28 cellular contexts compared by ENCODE assay signal in genomic region chr2:65355190-65355831, GRCh38.
DNase-seq lines count a peak whose midpoint lies in the region; ATAC-seq, FAIRE-seq and TF ChIP-seq lines count a peak whose summit lies in the region.
"Had no signal": no experiment of that assay in that cellular context is flagged by ENCODE, and none has a peak within 500 bp of the region (broad histone marks: within the 10 kb centered on the region; RNA-seq: fewer than 3 reads in every experiment).

No MANE protein-coding gene starts in this region.

- peak; percentile 16 for DNase-seq in ACHN
- DNase-seq in IMR-90, result peak; percentile 59
- DNase-seq in astrocyte (ENCODE audit: low read depth), result peak; percentile 36
- no peak for DNase-seq in left colon
- no peak for DNase-seq in GM13977 (ENCODE audit: low spot score)
- DNase-seq in thyroid gland, result no peak
- DNase-seq in right atrium auricular region (ENCODE audit: low spot score), result no peak
- DNase-seq: activated CD4-positive, CD25-positive, alpha-beta regulatory T cell; activated CD8-positive, alpha-beta T cell treated with anti-CD3 and anti-CD28 coated beads, Interleukin-2, amount 10 ng/mL, durations not matched to agents 7 days and 5 days; activated T-cell treated with anti-CD3 and anti-CD28 coated beads, Interleukin-2, amount 50 U/mL, for 48 hours; C1 segment of cervical spinal cord; GDM1; H9; Karpas-422; naive thymus-derived CD8-positive, alpha-beta T cell; NCI-H1105 treated with DMSO at 0.1 percent for 48 hours; NCI-H2107; NCI-H524 treated with DMSO at 0.1 percent for 48 hours; pancreas; SJCRH30 had no signal

- no peak overlapping the region for H3K9ac ChIP-seq in IMR-90 (ENCODE audit: low read depth, low read length)
- no peak overlapping the region for H3K9ac ChIP-seq in astrocyte (ENCODE audit: low read length)

- H3K9me3 ChIP-seq in IMR-90 (ENCODE audit: control insufficient read depth, insufficient read depth, low read length) (no peaks in the 10 kb centered on the region), astrocyte (ENCODE audit: insufficient read depth, low read depth, low read length) (no peaks in the 10 kb centered on the region), thyroid gland (no peaks in the 10 kb centered on the region), right atrium auricular region (no peaks in the 10 kb centered on the region)
- H3K9me3 ChIP-seq: pancreas, SJCRH30, upper lobe of left lung had no signal

- peaks cover 79% of the 10 kb centered on the region for H3K4me1 Mint-ChIP-seq in astrocyte (ENCODE audit: low read depth, unreplicated experiment)

- TF ChIP-seq RAD21 in IMR-90 (IDR thresholded peaks at IDR 0.05; ENCODE audit: low read length), result no peak

- H3K9me1 ChIP-seq in IMR-90 (ENCODE audit: insufficient read depth, low read length), result peaks cover 29% of the 10 kb centered on the region

- H4K5ac ChIP-seq in IMR-90 (ENCODE audit: low read depth, low read length), result no peak overlapping the region

- no peak overlapping the region for H2BK120ac ChIP-seq in IMR-90 (ENCODE audit: low read depth, low read length)

- no peak for FAIRE-seq in astrocyte (lab: Jason Lieb, UNC)
- FAIRE-seq: colon, D721Med, endometrium, islet of Langerhans, pancreas had no signal

- no peak overlapping the region for H2AFZ ChIP-seq in IMR-90 (replicated peaks; ENCODE audit: low read length, poor library complexity)
- H2AFZ ChIP-seq in astrocyte (ENCODE audit: low read depth, low read length), result no peak overlapping the region

- TF ChIP-seq POLR2A in IMR-90 (IDR thresholded peaks at IDR 0.05; ENCODE audit: low read depth, low read length), result no peak
- no peak for TF ChIP-seq POLR2A in thyroid gland (IDR thresholded peaks at IDR 0.05)

- H3K56ac ChIP-seq in IMR-90 (ENCODE audit: extremely low read depth, insufficient read depth, low read length), result no peak overlapping the region

- no peak overlapping the region; the same call in 1 of the 2 replicates for H3K23ac ChIP-seq in IMR-90 (ENCODE audit: low read depth, low read length)

- H3K4me2 ChIP-seq in IMR-90 (ENCODE audit: low read depth, low read length) (no peak overlapping the region), astrocyte (ENCODE audit: low read length) (no peak overlapping the region)

- H3K79me2 ChIP-seq in astrocyte (ENCODE audit: insufficient read depth, low read length), result peaks cover 91% of the 10 kb centered on the region

- no peak overlapping the region for H2BK20ac ChIP-seq in IMR-90 (ENCODE audit: low read depth, low read length)

- no peak overlapping the region for H3K18ac ChIP-seq in IMR-90 (ENCODE audit: low read depth, low read length)

- TF ChIP-seq CTCF in IMR-90 (conservative IDR thresholded peaks at IDR 0.05; ENCODE audit: low read depth, low read length), result no peak
- TF ChIP-seq CTCF in astrocyte (IDR thresholded peaks at IDR 0.05; ENCODE audit: insufficient read depth, low read depth, low read length), result no peak
- no peak for TF ChIP-seq CTCF in GM13977 (IDR thresholded peaks at IDR 0.05; ENCODE audit: extremely low read depth, insufficient read depth, missing control alignments)
- TF ChIP-seq CTCF in thyroid gland (IDR thresholded peaks at IDR 0.05), result no peak
- no peak for TF ChIP-seq CTCF in right atrium auricular region (IDR thresholded peaks at IDR 0.05)

- H3K27ac ChIP-seq in IMR-90 (ENCODE audit: insufficient read depth, low read length) (no peak overlapping the region), astrocyte (ENCODE audit: low read depth, low read length) (no peak overlapping the region), thyroid gland (no peak overlapping the region), right atrium auricular region (no peak overlapping the region)
- H3K27ac ChIP-seq: pancreas, SJCRH30, upper lobe of left lung had no signal

- H3K27me3 ChIP-seq in IMR-90 (ENCODE audit: control insufficient read depth, insufficient read depth, low read length) (no peaks in the 10 kb centered on the region), astrocyte (ENCODE audit: insufficient read depth, low read length) (no peaks in the 10 kb centered on the region), thyroid gland (no peaks in the 10 kb centered on the region), right atrium auricular region (no peaks in the 10 kb centered on the region)
- H3K27me3 ChIP-seq: pancreas, SJCRH30, upper lobe of left lung had no signal

- no peak overlapping the region for H4K8ac ChIP-seq in IMR-90 (ENCODE audit: low read depth in 2 of 2, low read length in 2 of 2)

- ATAC-seq in IMR-90 (ENCODE audit: low read depth) (no peak), left colon (peak; percentile 73), GM18870 (IDR thresholded peaks at IDR 0.05; ENCODE audit: unreplicated experiment) (no peak)
- ATAC-seq: activated CD8-positive, alpha-beta T cell treated with anti-CD3 and anti-CD28 coated beads, Interleukin-2, amount 10 ng/mL, durations not matched to agents 7 days and 5 days; naive thymus-derived CD8-positive, alpha-beta T cell; pancreas had no signal

- H4K20me1 ChIP-seq in IMR-90 (ENCODE audit: insufficient read depth, low read length), result peaks cover 65% of the 10 kb centered on the region
- H4K20me1 ChIP-seq in astrocyte (ENCODE audit: insufficient read depth, low read length), result peaks cover 49% of the 10 kb centered on the region

- H2AK5ac ChIP-seq in IMR-90 (ENCODE audit: low read depth, low read length), result no peak overlapping the region

- no peak overlapping the region for H2BK15ac ChIP-seq in IMR-90 (ENCODE audit: low read depth, low read length)

- dilution Hi-C loops in IMR-90 (cut with HindIII; ENCODE audit: low sequenced_read_pairs, unreplicated experiment), result no loop called here

- H2BK5ac ChIP-seq in IMR-90 (ENCODE audit: low read depth, low read length, poor library complexity, severe bottlenecking), result no peak overlapping the region

- H3K9me3 Mint-ChIP-seq in astrocyte (ENCODE audit: unreplicated experiment), result no peaks in the 10 kb centered on the region
- H3K9me3 Mint-ChIP-seq: activated naive CD4-positive, alpha-beta T cell treated with anti-CD3 and anti-CD28 coated beads, Interleukin-2, amount 50 U/mL, for 24 hours; H9; naive thymus-derived CD8-positive, alpha-beta T cell; stimulated activated naive CD8-positive, alpha-beta T cell treated with anti-CD3 and anti-CD28 coated beads, Interleukin-15, Interleukin-2, amounts not matched to agents 100 ng/mL and 50 ng/mL, for 24 hours had no signal

- intact Hi-C loops in IMR-90 (cut with micrococcal nuclease), result loop anchor here (5.0 kb wide), 1 partner anchor 33 kb away; no protein-coding TSS in a partner anchor
- intact Hi-C loops in left colon (cut with DNase I, micrococcal nuclease), result no loop called here
- intact Hi-C loops in thyroid gland (cut with DNase I), result no loop called here

- H3K4me3 ChIP-seq in IMR-90 (ENCODE audit: insufficient read depth, low read depth, low read length), result no peak overlapping the region
- no peak overlapping the region for H3K4me3 ChIP-seq in astrocyte (ENCODE audit: insufficient read depth, low read depth, low read length)
- H3K4me3 ChIP-seq in thyroid gland (replicated peaks in 1 of 3), result no peak overlapping the region
- no peak overlapping the region for H3K4me3 ChIP-seq in right atrium auricular region
- H3K4me3 ChIP-seq: pancreas, SJCRH30, upper lobe of left lung had no signal

- in situ Hi-C loops in ACHN (cut with HindIII; ENCODE audit: low pct_ligation_motif_present, low pct_unique_long_range_greater_than_20kb, low sequenced_read_pairs) (no loop called here), IMR-90 (cut with MboI; ENCODE audit: low sequenced_read_pairs) (no loop called here), GM13977 (cut with MboI; ENCODE audit: low pct_unique_long_range_greater_than_20kb, low sequenced_read_pairs, unreplicated experiment) (no loop called here)

- no TSS peak for BruUV-seq in IMR-90 (replicated peaks; lab: Mats Ljungman, UMichigan)

- H3K27ac Mint-ChIP-seq in astrocyte (ENCODE audit: unreplicated experiment), result no peak overlapping the region
- H3K27ac Mint-ChIP-seq: activated CD8-positive, alpha-beta T cell treated with anti-CD3 and anti-CD28 coated beads, Interleukin-2, amount 10 ng/mL, durations not matched to agents 7 days and 5 days; activated naive CD4-positive, alpha-beta T cell treated with anti-CD3 and anti-CD28 coated beads, Interleukin-2, amount 50 U/mL, for 24 hours; H9; naive thymus-derived CD8-positive, alpha-beta T cell; stimulated activated naive CD8-positive, alpha-beta T cell treated with anti-CD3 and anti-CD28 coated beads, Interleukin-15, Interleukin-2, amounts not matched to agents 100 ng/mL and 50 ng/mL, for 24 hours had no signal

- H3K4me3 Mint-ChIP-seq in astrocyte (ENCODE audit: unreplicated experiment), result peak overlapping the region; percentile 40
- H3K4me3 Mint-ChIP-seq: activated CD8-positive, alpha-beta T cell treated with anti-CD3 and anti-CD28 coated beads, Interleukin-2, amount 10 ng/mL, durations not matched to agents 7 days and 5 days; activated naive CD4-positive, alpha-beta T cell treated with anti-CD3 and anti-CD28 coated beads, Interleukin-2, amount 50 U/mL, for 24 hours; H9; naive thymus-derived CD8-positive, alpha-beta T cell; stimulated activated naive CD8-positive, alpha-beta T cell treated with anti-CD3 and anti-CD28 coated beads, Interleukin-15, Interleukin-2, amounts not matched to agents 100 ng/mL and 50 ng/mL, for 24 hours had no signal

- no peaks in the 10 kb centered on the region for H3K27me3 Mint-ChIP-seq in astrocyte (ENCODE audit: low read depth, unreplicated experiment)
- H3K27me3 Mint-ChIP-seq: activated naive CD4-positive, alpha-beta T cell treated with anti-CD3 and anti-CD28 coated beads, Interleukin-2, amount 50 U/mL, for 24 hours had no signal

- peaks cover 49 to 89% of the 10 kb centered on the region in 2 experiments for H3K79me1 ChIP-seq in IMR-90 (ENCODE audit: low read depth in 1 of 2, low read length in 2 of 2)

- POLR2A ChIA-PET in IMR-90 (lab: Charles Lee; ENCODE audit: unreplicated experiment), result no interaction called here

- no peak overlapping the region for H3K14ac ChIP-seq in IMR-90 (replicated peaks; ENCODE audit: low read depth, low read length)

- H2AK9ac ChIP-seq in IMR-90 (replicated peaks; ENCODE audit: low read depth, low read length, poor library complexity), result no peak overlapping the region

- H3K4me1 ChIP-seq in IMR-90 (ENCODE audit: control insufficient read depth, insufficient read depth, low read length) (peaks cover 22% of the 10 kb centered on the region), astrocyte (ENCODE audit: insufficient read depth, low read length) (peaks cover 58% of the 10 kb centered on the region), thyroid gland (peaks cover 7 to 45% of the 10 kb centered on the region in 2 donors), right atrium auricular region (peaks cover 0 to 56% of the 10 kb centered on the region in 2 donors)

- 78% methylated on average over 3 of the region's 9 CpGs; no CpG with 5 or more reads in 1 of the 2 experiments for WGBS in IMR-90 (ENCODE audit: extremely low coverage in 2 of 2, insufficient read length in 1 of 2), 2 experiments
- WGBS in thyroid gland, 2 donors, result 92 to 93% methylated on average over 9 of the region's 9 CpGs

- H3K4ac ChIP-seq in IMR-90 (ENCODE audit: low read depth, low read length), result no peak overlapping the region

- no peak overlapping the region for H4K91ac ChIP-seq in IMR-90 (ENCODE audit: insufficient read depth, low read depth, low read length)

- CTCF ChIA-PET in IMR-90 (lab: Yijun Ruan, JAX), result no interaction called here

- H3K36me3 Mint-ChIP-seq in astrocyte (ENCODE audit: low read depth, unreplicated experiment), result peaks cover 4% of the 10 kb centered on the region
- H3K36me3 Mint-ChIP-seq: activated naive CD4-positive, alpha-beta T cell treated with anti-CD3 and anti-CD28 coated beads, Interleukin-2, amount 50 U/mL, for 24 hours; naive thymus-derived CD8-positive, alpha-beta T cell had no signal

- H3K36me3 ChIP-seq in IMR-90 (ENCODE audit: control insufficient read depth, insufficient read depth, low read length) (no peaks in the 10 kb centered on the region), astrocyte (ENCODE audit: insufficient read depth, low read length) (no peaks in the 10 kb centered on the region), thyroid gland (no peaks in the 10 kb centered on the region), right atrium auricular region (no peaks in the 10 kb centered on the region)
- H3K36me3 ChIP-seq: pancreas, SJCRH30, upper lobe of left lung had no signal

Comparison
In these comparisons a context has a peak if more than half of its experiments do, and no peak if none do; other contexts are left out.
1. DNase-seq: peak in ACHN (single experiment), IMR-90 (single experiment) and astrocyte (single experiment); none in left colon (0 of 2), GM13977 (single experiment), thyroid gland (0 of 2) and right atrium auricular region (single experiment).